8 cellular contexts compared by ENCODE assay signal in genomic region chr5:112957970-112958773, GRCh38. TPM values are rescaled to one million over a fixed set of nuclear protein-coding genes. Genes with fewer than 3 reads are reported as not detected.
DNase-seq lines count a peak whose midpoint lies in the region; ATAC-seq and FAIRE-seq lines count a peak whose summit lies in the region.

No MANE protein-coding gene starts in this region.

- no peak for FAIRE-seq in urothelium cell line (lab: Jason Lieb, UNC)

- no peak overlapping the region for H3K27ac Mint-ChIP-seq in activated T-helper 17 cell treated with anti-CD3 and anti-CD28 coated beads, Interleukin-2, amount 50 U/mL, for 72 hours

- H3K27me3 Mint-ChIP-seq in activated T-helper 17 cell treated with anti-CD3 and anti-CD28 coated beads, Interleukin-2, amount 50 U/mL, for 72 hours, result no peaks in the 10 kb centered on the region

- H3K4me1 Mint-ChIP-seq in activated T-helper 17 cell treated with anti-CD3 and anti-CD28 coated beads, Interleukin-2, amount 50 U/mL, for 72 hours, result peaks cover 5% of the 10 kb centered on the region

- ATAC-seq in GM21619 (IDR thresholded peaks at IDR 0.05; ENCODE audit: unreplicated experiment), result peak; percentile 89
- peak; percentile 95 for ATAC-seq in activated T-helper 17 cell treated with anti-CD3 and anti-CD28 coated beads, Interleukin-2, amount 50 U/mL, for 72 hours (replicated peaks)

- DNase-seq in NCI-H1105 treated with DMSO at 0.1 percent for 48 hours (lab: John Stamatoyannopoulos, UW), result peak; percentile 11
- no peak for DNase-seq in NCI-H1105 (lab: John Stamatoyannopoulos, UW)
- peak; percentile 72 for DNase-seq in HT-29 (ENCODE audit: low spot score)
- peak; percentile 43 for DNase-seq in inferior parietal cortex (ENCODE audit: extremely low spot score)
- DNase-seq in urothelium cell line (ENCODE audit: low spot score), result peak; percentile 80
- no peak for DNase-seq in NCI-H146 treated with DMSO at 0.1 percent for 48 hours (lab: John Stamatoyannopoulos, UW; ENCODE audit: unreplicated experiment)

- H3K36me3 Mint-ChIP-seq in activated T-helper 17 cell treated with anti-CD3 and anti-CD28 coated beads, Interleukin-2, amount 50 U/mL, for 72 hours (ENCODE audit: low read depth), result no peaks in the 10 kb centered on the region

- no peak overlapping the region for H3K4me3 Mint-ChIP-seq in activated T-helper 17 cell treated with anti-CD3 and anti-CD28 coated beads, Interleukin-2, amount 50 U/mL, for 72 hours

- no peaks in the 10 kb centered on the region for H3K9me3 Mint-ChIP-seq in activated T-helper 17 cell treated with anti-CD3 and anti-CD28 coated beads, Interleukin-2, amount 50 U/mL, for 72 hours

RNA-seq across cellular contexts. Expression of gene DCP2, which starts 18.4 kb away (rescaled TPM):
- 49.9 and 80.0 TPM in 2 replicates for total RNA-seq in HT-29 (2014; rRNA removed; shearing (Covaris generic))
- total RNA-seq in activated T-helper 17 cell treated with anti-CD3 and anti-CD28 coated beads, Interleukin-2, amount 50 U/mL, for 72 hours, result 10 to 100 TPM; 66.6 to 88.0 TPM

RNA-seq across cellular contexts. Expression of gene REEP5, which starts 36.1 kb away (rescaled TPM):
- 22.4 and 35.4 TPM in 2 replicates for total RNA-seq in HT-29 (2014; rRNA removed; shearing (Covaris generic))
- 10 to 100 TPM; 42.3 to 80.3 TPM for total RNA-seq in activated T-helper 17 cell treated with anti-CD3 and anti-CD28 coated beads, Interleukin-2, amount 50 U/mL, for 72 hours

Comparison
In these comparisons a context has a peak if more than half of its experiments do, and no peak if none do; other contexts are left out.
1. DNase-seq: peak in NCI-H1105 treated with DMSO at 0.1 percent for 48 hours (single experiment), HT-29 (single experiment), inferior parietal cortex (single experiment) and urothelium cell line (single experiment); none in NCI-H1105 (single experiment) and NCI-H146 treated with DMSO at 0.1 percent for 48 hours (single experiment).